Comparison of ENCODE assay signal across 8 cellular contexts in the genomic region with DNA sequence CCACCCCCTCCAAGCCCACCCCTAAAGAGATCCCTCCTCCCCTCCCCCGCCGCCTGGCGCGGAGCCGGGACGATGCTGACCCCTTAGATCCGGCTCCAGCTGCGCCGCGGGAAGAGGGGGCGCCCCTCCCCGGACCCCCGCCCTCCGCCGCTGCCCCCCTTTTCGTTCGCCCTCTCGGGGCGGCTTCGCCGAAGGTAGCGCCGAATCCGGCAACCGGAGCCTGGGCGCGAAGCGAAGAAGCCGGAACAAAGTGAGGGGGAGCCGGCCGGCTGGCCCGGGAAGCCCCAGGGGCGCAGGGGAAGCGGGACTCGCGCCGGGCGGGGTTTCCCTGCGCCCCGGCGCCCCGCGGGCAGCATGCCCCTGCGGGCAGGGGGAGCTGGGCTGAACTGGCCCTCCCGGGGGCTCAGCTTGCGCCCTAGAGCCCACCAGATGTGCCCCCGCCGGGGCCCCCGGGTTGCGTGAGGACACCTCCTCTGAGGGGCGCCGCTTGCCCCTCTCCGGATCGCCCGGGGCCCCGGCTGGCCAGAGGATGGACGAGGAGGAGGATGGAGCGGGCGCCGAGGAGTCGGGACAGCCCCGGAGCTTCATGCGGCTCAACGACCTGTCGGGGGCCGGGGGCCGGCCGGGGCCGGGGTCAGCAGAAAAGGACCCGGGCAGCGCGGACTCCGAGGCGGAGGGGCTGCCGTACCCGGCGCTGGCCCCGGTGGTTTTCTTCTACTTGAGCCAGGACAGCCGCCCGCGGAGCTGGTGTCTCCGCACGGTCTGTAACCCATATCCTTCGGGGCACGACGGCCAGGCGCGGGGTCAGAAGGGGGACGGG. TPM values are rescaled to one million over a fixed set of nuclear protein-coding genes. Genes with fewer than 3 reads are reported as not detected.
A peak's percentile ranks its signal among the peaks of the same experiment; 100 is the strongest.
DNase-seq lines count a peak whose midpoint lies in the region; ATAC-seq, FAIRE-seq and TF ChIP-seq lines count a peak whose summit lies in the region.

No MANE protein-coding gene starts in this region.

- no peaks in the 10 kb centered on the region for H3K36me3 ChIP-seq in pancreas

- WGBS in pancreas, 2 donors, result 2% methylated on average over 36 to 89 of the region's 89 CpGs

- no peak for DNase-seq in central memory CD8-positive, alpha-beta T cell (ENCODE audit: low spot score in 2 of 2)
- DNase-seq in pancreas (peak in 2 of 6 donors; percentile 62 to 84), NCI-H2081 treated with DMSO at 0.1 percent for 48 hours (lab: John Stamatoyannopoulos, UW) (no peak), pons (ENCODE audit: low spot score) (no peak), dedifferentiated amniotic fluid mesenchymal stem cell (ENCODE audit: extremely low spot score) (no peak), putamen (ENCODE audit: low spot score) (no peak)

- no peak overlapping the region for H3K27ac Mint-ChIP-seq in central memory CD8-positive, alpha-beta T cell (ENCODE audit: low read depth)

- H3K27me3 ChIP-seq in pancreas, result peaks cover 0 to 12% (median 2%) of the 10 kb centered on the region in 4 donors

- intact Hi-C loops in pancreas (cut with DNase I), result no loop called here

- peaks cover 76% of the 10 kb centered on the region for H3K27me3 Mint-ChIP-seq in central memory CD8-positive, alpha-beta T cell

- no peak for TF ChIP-seq CTCF in pancreas (IDR thresholded peaks at IDR 0.05)

- peaks cover 16% of the 10 kb centered on the region for H3K36me3 Mint-ChIP-seq in central memory CD8-positive, alpha-beta T cell (ENCODE audit: insufficient read depth)

- peak overlapping the region; percentile 76 for H3K4me3 Mint-ChIP-seq in central memory CD8-positive, alpha-beta T cell

- H3K9me3 Mint-ChIP-seq in central memory CD8-positive, alpha-beta T cell, result no peaks in the 10 kb centered on the region

- no peak overlapping the region for H3K27ac ChIP-seq in pancreas

- H3K9me3 ChIP-seq in pancreas, result no peaks in the 10 kb centered on the region

- no peak for FAIRE-seq in pancreas (lab: Jason Lieb, UNC)

- peaks cover 9 to 24% (median 21%) of the 10 kb centered on the region in 3 donors for H3K4me1 ChIP-seq in pancreas

- H3K4me3 ChIP-seq in GM08714 (ENCODE audit: low read length) (peak overlapping the region; percentile 23), pancreas (peak overlapping the region; percentile 16 to 54 (median 36))

- ATAC-seq in HG02884 (IDR thresholded peaks at IDR 0.05; ENCODE audit: unreplicated experiment), result peak; percentile 5
- no peak for ATAC-seq in central memory CD8-positive, alpha-beta T cell (replicated peaks; ENCODE audit: extremely low read depth, poor library complexity, severe bottlenecking)
- ATAC-seq in pancreas, result peak in 2 of 4 donors; percentile 10 to 14

- peaks cover 35% of the 10 kb centered on the region for H3K4me1 Mint-ChIP-seq in central memory CD8-positive, alpha-beta T cell

RNA-seq across cellular contexts. Expression of gene CACNA1G, which starts 0.6 kb away (rescaled TPM):
- under 1 TPM in 5 of 6 donors, not detected in 1; 0.03 to 0.37 (median 0.09) TPM for total RNA-seq in pancreas
- polyA plus RNA-seq in pancreas, result under 1 TPM; 0.02 to 0.11 TPM

RNA-seq across cellular contexts. Expression of gene SPATA20, which starts 14.2 kb away (rescaled TPM):
- 10 to 100 TPM; 26.9 to 42.3 (median 36.1) TPM for total RNA-seq in pancreas
- polyA plus RNA-seq in pancreas, result 10 to 100 TPM; 70.1 to 80.8 TPM

RNA-seq across cellular contexts. Expression of gene EPN3, which starts 28.6 kb away (rescaled TPM):
- 10 to 100 TPM in 4 of 6 donors, 1 to 10 TPM in 2; 7.6 to 30.2 (median 12.7) TPM for total RNA-seq in pancreas
- 10 to 100 TPM in 1 of 2 donors, 1 to 10 TPM in 1; 6.9 to 25.4 TPM for polyA plus RNA-seq in pancreas

RNA-seq across cellular contexts. Expression of gene MYCBPAP, which starts 52.9 kb away (rescaled TPM):
- 1 to 10 TPM in 3 of 6 donors, under 1 TPM in 3; 0.43 to 1.1 (median 0.80) TPM for total RNA-seq in pancreas
- polyA plus RNA-seq in pancreas, result 1 to 10 TPM; 1.1 to 1.7 TPM
